Comparison of ENCODE assay signal across 1 cellular context in genomic region chr7:110522751-110523200, GRCh38.
TF ChIP-seq lines count a peak whose summit lies in the region.

No MANE protein-coding gene starts in this region.

TF ChIP-seq in IMR-90, 13 proteins besides CTCF, POLR2A, EP300 and RAD21 (continued from another document):
- TF ChIP-seq MAZ (IDR thresholded peaks at IDR 0.05; ENCODE audit: borderline replicate concordance, low read depth, low read length): no peak
